In genomic region chr16:61296305-61296704, GRCh38 we compare ENCODE assay signal across 2 cellular contexts.
TF ChIP-seq lines count a peak whose summit lies in the region.

No MANE protein-coding gene starts in this region.

TF ChIP-seq in GM23338, 12 proteins besides CTCF, POLR2A, EP300 and RAD21:
- TF ChIP-seq ZNF331 (CRISPR knock-in tag; IDR thresholded peaks at IDR 0.05; ENCODE audit: low read depth) (no peak), CREB1 (CRISPR knock-in tag; IDR thresholded peaks at IDR 0.05; ENCODE audit: low read depth) (no peak), EZH2 (IDR thresholded peaks at IDR 0.05; ENCODE audit: low read depth, unreplicated experiment) (no peak), STAT1 (IDR thresholded peaks at IDR 0.05; ENCODE audit: unreplicated experiment) (no peak), EZH2phosphoT487 (IDR thresholded peaks at IDR 0.05; ENCODE audit: unreplicated experiment) (no peak), POLR2AphosphoS5 (IDR thresholded peaks at IDR 0.05; ENCODE audit: low read depth) (no peak), ZNF114 (CRISPR knock-in tag; IDR thresholded peaks at IDR 0.05) (no peak), ZNF462 (CRISPR knock-in tag; IDR thresholded peaks at IDR 0.05) (no peak), JUNB (IDR thresholded peaks at IDR 0.05; ENCODE audit: unreplicated experiment) (no peak), NANOG (IDR thresholded peaks at IDR 0.05; ENCODE audit: borderline replicate concordance) (no peak)
- TF ChIP-seq, protein P1, sequence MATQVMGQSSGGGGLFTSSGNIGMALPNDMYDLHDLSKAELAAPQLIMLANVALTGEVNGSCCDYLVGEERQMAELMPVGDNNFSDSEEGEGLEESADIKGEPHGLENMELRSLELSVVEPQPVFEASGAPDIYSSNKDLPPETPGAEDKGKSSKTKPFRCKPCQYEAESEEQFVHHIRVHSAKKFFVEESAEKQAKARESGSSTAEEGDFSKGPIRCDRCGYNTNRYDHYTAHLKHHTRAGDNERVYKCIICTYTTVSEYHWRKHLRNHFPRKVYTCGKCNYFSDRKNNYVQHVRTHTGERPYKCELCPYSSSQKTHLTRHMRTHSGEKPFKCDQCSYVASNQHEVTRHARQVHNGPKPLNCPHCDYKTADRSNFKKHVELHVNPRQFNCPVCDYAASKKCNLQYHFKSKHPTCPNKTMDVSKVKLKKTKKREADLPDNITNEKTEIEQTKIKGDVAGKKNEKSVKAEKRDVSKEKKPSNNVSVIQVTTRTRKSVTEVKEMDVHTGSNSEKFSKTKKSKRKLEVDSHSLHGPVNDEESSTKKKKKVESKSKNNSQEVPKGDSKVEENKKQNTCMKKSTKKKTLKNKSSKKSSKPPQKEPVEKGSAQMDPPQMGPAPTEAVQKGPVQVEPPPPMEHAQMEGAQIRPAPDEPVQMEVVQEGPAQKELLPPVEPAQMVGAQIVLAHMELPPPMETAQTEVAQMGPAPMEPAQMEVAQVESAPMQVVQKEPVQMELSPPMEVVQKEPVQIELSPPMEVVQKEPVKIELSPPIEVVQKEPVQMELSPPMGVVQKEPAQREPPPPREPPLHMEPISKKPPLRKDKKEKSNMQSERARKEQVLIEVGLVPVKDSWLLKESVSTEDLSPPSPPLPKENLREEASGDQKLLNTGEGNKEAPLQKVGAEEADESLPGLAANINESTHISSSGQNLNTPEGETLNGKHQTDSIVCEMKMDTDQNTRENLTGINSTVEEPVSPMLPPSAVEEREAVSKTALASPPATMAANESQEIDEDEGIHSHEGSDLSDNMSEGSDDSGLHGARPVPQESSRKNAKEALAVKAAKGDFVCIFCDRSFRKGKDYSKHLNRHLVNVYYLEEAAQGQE (IDR thresholded peaks at IDR 0.05; ENCODE audit: unreplicated experiment): no peak
- TF ChIP-seq, protein P2, sequence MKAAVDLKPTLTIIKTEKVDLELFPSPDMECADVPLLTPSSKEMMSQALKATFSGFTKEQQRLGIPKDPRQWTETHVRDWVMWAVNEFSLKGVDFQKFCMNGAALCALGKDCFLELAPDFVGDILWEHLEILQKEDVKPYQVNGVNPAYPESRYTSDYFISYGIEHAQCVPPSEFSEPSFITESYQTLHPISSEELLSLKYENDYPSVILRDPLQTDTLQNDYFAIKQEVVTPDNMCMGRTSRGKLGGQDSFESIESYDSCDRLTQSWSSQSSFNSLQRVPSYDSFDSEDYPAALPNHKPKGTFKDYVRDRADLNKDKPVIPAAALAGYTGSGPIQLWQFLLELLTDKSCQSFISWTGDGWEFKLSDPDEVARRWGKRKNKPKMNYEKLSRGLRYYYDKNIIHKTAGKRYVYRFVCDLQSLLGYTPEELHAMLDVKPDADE (IDR thresholded peaks at IDR 0.05): no peak

TF ChIP-seq in H1, 55 proteins besides CTCF, POLR2A, EP300 and RAD21:
- TF ChIP-seq GABPA (IDR thresholded peaks at IDR 0.05; ENCODE audit: borderline replicate concordance, insufficient read depth, low read length) (no peak), TAF7 (optimal IDR thresholded peaks at IDR 0.05; ENCODE audit: borderline replicate concordance, low read depth, low read length) (no peak), RBBP5 (IDR thresholded peaks at IDR 0.05; ENCODE audit: borderline replicate concordance, low read depth, low read length) (no peak), ATF3 (IDR thresholded peaks at IDR 0.05; ENCODE audit: insufficient read depth, low read depth, low read length) (no peak)
